Comparison of ENCODE assay signal across 31 cellular contexts in the genomic region with DNA sequence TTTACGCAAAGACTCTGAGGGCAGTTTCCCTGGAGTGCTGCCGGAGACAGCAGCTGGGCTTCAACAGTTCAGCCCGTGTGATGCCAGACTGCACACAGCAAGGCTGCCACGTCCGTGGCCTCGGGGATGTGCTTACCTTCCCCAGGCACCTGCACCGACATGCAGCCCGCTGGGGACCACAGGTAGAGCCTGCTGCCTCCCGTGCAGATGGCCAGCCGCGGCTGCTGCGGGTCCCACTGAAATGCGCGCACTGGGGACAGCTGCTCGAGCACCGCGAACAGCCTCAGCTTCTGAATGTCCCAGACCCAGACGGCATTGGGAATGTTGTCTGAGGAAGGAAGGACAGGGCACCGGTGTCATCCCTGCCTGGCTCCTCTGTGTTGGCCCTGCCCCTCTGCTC. TPM values are rescaled to one million over a fixed set of nuclear protein-coding genes. Genes with fewer than 3 reads are reported as not detected.
DNase-seq lines count a peak whose midpoint lies in the region; ATAC-seq and TF ChIP-seq lines count a peak whose summit lies in the region.
"Had no signal": no experiment of that assay in that cellular context is flagged by ENCODE, and none has a peak within 500 bp of the region (broad histone marks: within the 10 kb centered on the region; RNA-seq: fewer than 3 reads in every experiment).

No MANE protein-coding gene starts in this region.

- TF ChIP-seq CTCF in GM23338 (conservative IDR thresholded peaks at IDR 0.05; ENCODE audit: low read depth in 2 of 2) (no peak), endodermal cell (conservative IDR thresholded peaks at IDR 0.05) (no peak), neural progenitor cell (IDR thresholded peaks at IDR 0.05) (no peak)

- 0 out of 2 replicates have a peak overlapping the region, but pooled peaks have one; percentile 50 for H3K27ac ChIP-seq in GM23338 (ENCODE audit: low read depth)
- peak overlapping the region; percentile 24 for H3K27ac ChIP-seq in endodermal cell (ENCODE audit: low read depth, low read length)
- peak overlapping the region; percentile 1 for H3K27ac ChIP-seq in neural progenitor cell
- H3K27ac ChIP-seq: coronary artery, gastrocnemius medialis, pancreas, SJSA1, testis had no signal

- H3K36me3 Mint-ChIP-seq in GM23338 (ENCODE audit: low read depth) (peaks cover 49% of the 10 kb centered on the region), endodermal cell (ENCODE audit: low read depth) (peaks cover 47% of the 10 kb centered on the region), neural progenitor cell (peaks cover 8% of the 10 kb centered on the region)
- H3K36me3 Mint-ChIP-seq: activated naive CD8-positive, alpha-beta T cell treated with anti-CD3 and anti-CD28 coated beads, Interleukin-2, amount 10 ng/mL, durations not matched to agents 7 days and 5 days had no signal

- H3K9ac ChIP-seq in NT2/D1 (ENCODE audit: insufficient read length, low read depth) (peak overlapping the region; percentile 70), endodermal cell (ENCODE audit: extremely low read depth, low read length, poor library complexity, severe bottlenecking) (no peak overlapping the region), neural progenitor cell (no peak overlapping the region)

- no peak for DNase-seq in GM23338 (ENCODE audit: low spot score)
- no peak for DNase-seq in NT2/D1 (ENCODE audit: low read depth, low spot score)
- DNase-seq in endodermal cell: no peak
- peak; percentile 39 for DNase-seq in neural progenitor cell (ENCODE audit: low spot score)
- no peak for DNase-seq in midbrain (lab: John Stamatoyannopoulos, UW)
- DNase-seq in HT-29 (ENCODE audit: low spot score): no peak
- DNase-seq: activated B cell treated with CpG ODN at 0.5 μM for 24 hours; activated CD4-positive, alpha-beta T cell treated with anti-CD3 and anti-CD28 coated beads, Interleukin-2, amount 10 ng/mL, durations not matched to agents 7 days and 5 days; activated gamma-delta T cell; activated naive CD8-positive, alpha-beta T cell treated with anti-CD3 and anti-CD28 coated beads, Interleukin-2, amount 10 ng/mL, durations not matched to agents 7 days and 5 days; activated T-cell treated with anti-CD3 and anti-CD28 coated beads, Interleukin-2, amount 50 U/mL, for 24 hours; AML-193; CD4-positive, alpha-beta memory T cell; DND-41; gastrocnemius medialis; GF-D8; Karpas-422; NCI-H2029 treated with DMSO at 0.1 percent for 48 hours; NCI-H345; NCI-H69; pancreas; stimulated activated CD4-positive, alpha-beta T cell treated with anti-CD3 and anti-CD28 coated beads, Interleukin-1b, Interleukin-23, amount 100 ng/mL, for 48 hours; stimulated activated naive CD8-positive, alpha-beta T cell treated with anti-CD3 and anti-CD28 coated beads, Interleukin-15, Interleukin-2, amounts not matched to agents 100 U/mL and 50 U/mL, for 24 hours; testis had no signal

- H3K27me3 ChIP-seq in GM23338 (ENCODE audit: insufficient read depth): no peaks in the 10 kb centered on the region
- H3K27me3 ChIP-seq in NT2/D1 (ENCODE audit: insufficient read depth, insufficient read length): no peaks in the 10 kb centered on the region
- H3K27me3 ChIP-seq in endodermal cell (ENCODE audit: control insufficient read depth, insufficient read depth, low read length, poor library complexity, severe bottlenecking): no peaks in the 10 kb centered on the region
- no peaks in the 10 kb centered on the region for H3K27me3 ChIP-seq in neural progenitor cell
- H3K27me3 ChIP-seq: gastrocnemius medialis, pancreas, SJSA1, testis had no signal

- ATAC-seq in GM23338: no peak
- ATAC-seq in HG03139 (IDR thresholded peaks at IDR 0.05; ENCODE audit: unreplicated experiment): no peak
- ATAC-seq: gastrocnemius medialis; pancreas; stimulated activated naive CD8-positive, alpha-beta T cell treated with anti-CD3 and anti-CD28 coated beads, Interleukin-15, Interleukin-2, amounts not matched to agents 100 U/mL and 50 U/mL, for 24 hours had no signal

- H3K4me1 Mint-ChIP-seq in GM23338: peaks cover 3% of the 10 kb centered on the region
- no peaks in the 10 kb centered on the region for H3K4me1 Mint-ChIP-seq in endodermal cell
- no peaks in the 10 kb centered on the region for H3K4me1 Mint-ChIP-seq in neural progenitor cell
- H3K4me1 Mint-ChIP-seq: activated CD4-positive, alpha-beta T cell treated with anti-CD3 and anti-CD28 coated beads, Interleukin-2, amount 10 ng/mL, durations not matched to agents 7 days and 5 days had no signal

- 87 to 96% methylated on average over 10 to 19 of the region's 19 CpGs for WGBS in endodermal cell (ENCODE audit: insufficient coverage in 1 of 2, insufficient read length in 1 of 2), 2 experiments

- H3K4me1 ChIP-seq in GM23338 (ENCODE audit: insufficient read depth): no peaks in the 10 kb centered on the region
- peaks cover 22% of the 10 kb centered on the region for H3K4me1 ChIP-seq in NT2/D1 (ENCODE audit: insufficient read depth, insufficient read length)
- no peaks in the 10 kb centered on the region for H3K4me1 ChIP-seq in endodermal cell (ENCODE audit: control insufficient read depth, insufficient read depth, low read length)
- peaks cover 11% of the 10 kb centered on the region for H3K4me1 ChIP-seq in neural progenitor cell
- H3K4me1 ChIP-seq: gastrocnemius medialis, pancreas, SJSA1, testis had no signal

- no peaks in the 10 kb centered on the region for H3K9me2 ChIP-seq in GM23338 (ENCODE audit: insufficient read depth)

- H3K27ac Mint-ChIP-seq in GM23338 (no peak overlapping the region), endodermal cell (no peak overlapping the region), neural progenitor cell (no peak overlapping the region)
- H3K27ac Mint-ChIP-seq: activated B cell treated with CpG ODN at 0.5 μM for 24 hours; activated CD4-positive, alpha-beta T cell treated with anti-CD3 and anti-CD28 coated beads, Interleukin-2, amount 10 ng/mL, durations not matched to agents 7 days and 5 days; activated naive CD8-positive, alpha-beta T cell treated with anti-CD3 and anti-CD28 coated beads, Interleukin-2, amount 10 ng/mL, durations not matched to agents 7 days and 5 days; activated T-cell treated with anti-CD3 and anti-CD28 coated beads, Interleukin-2, amount 50 U/mL, for 24 hours; CD4-positive, alpha-beta memory T cell; memory B cell had no signal

- peaks cover 4% of the 10 kb centered on the region; the same call in 1 of the 2 replicates for H3K36me3 ChIP-seq in GM23338 (ENCODE audit: insufficient read depth)
- H3K36me3 ChIP-seq in NT2/D1 (ENCODE audit: insufficient read depth, insufficient read length, low read length): peaks cover 75% of the 10 kb centered on the region
- peaks cover 50% of the 10 kb centered on the region for H3K36me3 ChIP-seq in endodermal cell (ENCODE audit: control insufficient read depth, insufficient read depth, low read length)
- no peaks in the 10 kb centered on the region for H3K36me3 ChIP-seq in neural progenitor cell

- H3F3A ChIP-seq in GM23338 (replicated peaks; ENCODE audit: low read depth): no peaks in the 10 kb centered on the region; the same call in 1 of the 2 replicates
- H3F3A ChIP-seq in neural progenitor cell (ENCODE audit: low read depth): peaks cover 18% of the 10 kb centered on the region

- H3K9me3 Mint-ChIP-seq in GM23338 (no peaks in the 10 kb centered on the region), endodermal cell (no peaks in the 10 kb centered on the region), neural progenitor cell (no peaks in the 10 kb centered on the region)
- H3K9me3 Mint-ChIP-seq: activated B cell treated with CpG ODN at 0.5 μM for 24 hours; activated CD4-positive, alpha-beta T cell treated with anti-CD3 and anti-CD28 coated beads, Interleukin-2, amount 10 ng/mL, durations not matched to agents 7 days and 5 days; activated naive CD8-positive, alpha-beta T cell treated with anti-CD3 and anti-CD28 coated beads, Interleukin-2, amount 10 ng/mL, durations not matched to agents 7 days and 5 days; activated T-cell treated with anti-CD3 and anti-CD28 coated beads, Interleukin-2, amount 50 U/mL, for 24 hours; CD4-positive, alpha-beta memory T cell; memory B cell had no signal

- no peak overlapping the region for H2AFZ ChIP-seq in GM23338
- H2AFZ ChIP-seq in neural progenitor cell (replicated peaks): no peak overlapping the region

- H3K27me3 Mint-ChIP-seq in GM23338 (ENCODE audit: insufficient read depth, low read depth, poor library complexity) (peaks cover 7% of the 10 kb centered on the region), endodermal cell (ENCODE audit: insufficient read depth) (no peaks in the 10 kb centered on the region), neural progenitor cell (ENCODE audit: insufficient read depth, low read depth) (no peaks in the 10 kb centered on the region)
- H3K27me3 Mint-ChIP-seq: activated B cell treated with CpG ODN at 0.5 μM for 24 hours; activated CD4-positive, alpha-beta T cell treated with anti-CD3 and anti-CD28 coated beads, Interleukin-2, amount 10 ng/mL, durations not matched to agents 7 days and 5 days; activated naive CD8-positive, alpha-beta T cell treated with anti-CD3 and anti-CD28 coated beads, Interleukin-2, amount 10 ng/mL, durations not matched to agents 7 days and 5 days; activated T-cell treated with anti-CD3 and anti-CD28 coated beads, Interleukin-2, amount 50 U/mL, for 24 hours; CD4-positive, alpha-beta memory T cell; memory B cell had no signal

- peaks cover 3% of the 10 kb centered on the region; the same call in 1 of the 2 replicates for H4K20me1 ChIP-seq in GM23338 (replicated peaks; ENCODE audit: insufficient read depth)
- H4K20me1 ChIP-seq in neural progenitor cell (ENCODE audit: low read depth): no peaks in the 10 kb centered on the region

- no peak overlapping the region for H3K4me3 Mint-ChIP-seq in GM23338
- H3K4me3 Mint-ChIP-seq in endodermal cell: no peak overlapping the region
- H3K4me3 Mint-ChIP-seq in neural progenitor cell: no peak overlapping the region
- H3K4me3 Mint-ChIP-seq: activated B cell treated with CpG ODN at 0.5 μM for 24 hours; activated CD4-positive, alpha-beta T cell treated with anti-CD3 and anti-CD28 coated beads, Interleukin-2, amount 10 ng/mL, durations not matched to agents 7 days and 5 days; activated naive CD8-positive, alpha-beta T cell treated with anti-CD3 and anti-CD28 coated beads, Interleukin-2, amount 10 ng/mL, durations not matched to agents 7 days and 5 days; activated T-cell treated with anti-CD3 and anti-CD28 coated beads, Interleukin-2, amount 50 U/mL, for 24 hours; CD4-positive, alpha-beta memory T cell; memory B cell had no signal

- H3K4me2 ChIP-seq in GM23338 (no peak overlapping the region), neural progenitor cell (peak overlapping the region; percentile 61)
- H3K4me2 ChIP-seq: smooth muscle cell had no signal

- H3K79me2 ChIP-seq in GM23338 (replicated peaks; ENCODE audit: insufficient read depth) (no peaks in the 10 kb centered on the region), neural progenitor cell (ENCODE audit: low read depth) (no peaks in the 10 kb centered on the region)

- H3K9me3 ChIP-seq in NT2/D1 (ENCODE audit: insufficient read depth, low read length) (no peaks in the 10 kb centered on the region), endodermal cell (ENCODE audit: control insufficient read depth, low read length) (no peaks in the 10 kb centered on the region), neural progenitor cell (ENCODE audit: low read depth) (no peaks in the 10 kb centered on the region)
- H3K9me3 ChIP-seq: gastrocnemius medialis, pancreas, SJSA1, testis had no signal

- H3K4me3 ChIP-seq in GM23338 (no peak overlapping the region), NT2/D1 (ENCODE audit: insufficient read length, low read depth) (no peak overlapping the region), endodermal cell (ENCODE audit: low read length) (no peak overlapping the region), neural progenitor cell (no peak overlapping the region)
- H3K4me3 ChIP-seq: coronary artery, gastrocnemius medialis, pancreas, SJSA1, smooth muscle cell, testis had no signal

RNA-seq across cellular contexts. Expression of gene TPRG1L, which starts 6.5 kb away (rescaled TPM):
- 20.3 and 24.4 TPM in 2 replicates for total RNA-seq in GM23338 (2014; rRNA removed; shearing (Covaris generic))
- 6.2 and 6.6 TPM in 2 replicates for polyA plus RNA-seq in GM23338 (2016; fragmentation: Nextera tagmentation; extraction: Ambion mirVana)
- 10 to 100 TPM; 50.4 to 56.4 TPM for total RNA-seq in endodermal cell
- 30.8 TPM for polyA plus RNA-seq in endodermal cell (2013, experiment 1 of 2)
- polyA plus RNA-seq in endodermal cell (2013, experiment 2 of 2): 32.3 TPM
- total RNA-seq in neural progenitor cell (ENCODE audit: low replicate concordance): 10.6 and 11.5 TPM in 2 replicates
- 43.1 and 44.4 TPM in 2 replicates for total RNA-seq in HT-29 (2014; rRNA removed; shearing (Covaris generic))

RNA-seq across cellular contexts. Expression of gene WRAP73, which starts 18.6 kb away (rescaled TPM):
- total RNA-seq in GM23338 (2014; rRNA removed; shearing (Covaris generic)): 40.8 and 43.3 TPM in 2 replicates
- 22.6 and 24.4 TPM in 2 replicates for polyA plus RNA-seq in GM23338 (2016; fragmentation: Nextera tagmentation; extraction: Ambion mirVana)
- total RNA-seq in endodermal cell (10 to 100 TPM; 29.8 to 32.5 TPM), neural progenitor cell (ENCODE audit: low replicate concordance) (12.0 and 18.8 TPM in 2 replicates)
- 31.6 TPM for polyA plus RNA-seq in endodermal cell (2013, experiment 1 of 2)
- polyA plus RNA-seq in endodermal cell (2013, experiment 2 of 2): 27.3 TPM
- 60.3 and 66.7 TPM in 2 replicates for total RNA-seq in HT-29 (2014; rRNA removed; shearing (Covaris generic))

RNA-seq across cellular contexts. Expression of gene MEGF6, which starts 20.0 kb away (rescaled TPM):
- 15.4 and 21.4 TPM in 2 replicates for total RNA-seq in GM23338 (2014; rRNA removed; shearing (Covaris generic))
- polyA plus RNA-seq in GM23338 (2016; fragmentation: Nextera tagmentation; extraction: Ambion mirVana): 4.0 and 4.7 TPM in 2 replicates
- total RNA-seq in endodermal cell (100 to 1,000 TPM in 1 of 2 donors, 10 to 100 TPM in 1; 83.0 to 103 TPM), neural progenitor cell (ENCODE audit: low replicate concordance) (1.7 and 25.6 TPM in 2 replicates)
- polyA plus RNA-seq in endodermal cell (2013, experiment 1 of 2): 28.4 TPM
- 20.2 TPM for polyA plus RNA-seq in endodermal cell (2013, experiment 2 of 2)
- 12.7 and 16.5 TPM in 2 replicates for total RNA-seq in HT-29 (2014; rRNA removed; shearing (Covaris generic))

RNA-seq across cellular contexts. Expression of gene TP73, which starts 21.0 kb away (rescaled TPM):
- 1.8 and 3.4 TPM in 2 replicates for total RNA-seq in GM23338 (2014; rRNA removed; shearing (Covaris generic))
- 1.4 and 1.8 TPM in 2 replicates for polyA plus RNA-seq in GM23338 (2016; fragmentation: Nextera tagmentation; extraction: Ambion mirVana)
- total RNA-seq in endodermal cell (1 to 10 TPM; 3.4 to 3.5 TPM), neural progenitor cell (ENCODE audit: low replicate concordance) (0.31 TPM in 1 of 2 replicates, not detected in the other)
- 0.61 TPM for polyA plus RNA-seq in endodermal cell (2013, experiment 1 of 2)
- 0.33 TPM for polyA plus RNA-seq in endodermal cell (2013, experiment 2 of 2)
- 6.9 and 11.1 TPM in 2 replicates for total RNA-seq in HT-29 (2014; rRNA removed; shearing (Covaris generic))
- total RNA-seq: fibroblast of lung had no signal
- polyA plus RNA-seq: fibroblast of lung, neural cell, smooth muscle cell had no signal
